In genomic region chr12:116818948-116819832, GRCh38 we compare ENCODE assay signal across 1 cellular context.
TF ChIP-seq lines count a peak whose summit lies in the region.

No MANE protein-coding gene starts in this region.

TF ChIP-seq in HepG2, 621 proteins besides CTCF, POLR2A, EP300 and RAD21 (continued from another document and continues in another):
- TF ChIP-seq ARID5B (CRISPR knock-in tag; IDR thresholded peaks at IDR 0.05) = no peak
- peak; percentile 76 for TF ChIP-seq POLR2G (IDR thresholded peaks at IDR 0.05; ENCODE audit: low read depth, low read length)
- peak; percentile 81; the same call in 1 of the 2 replicates for TF ChIP-seq ZHX1 (CRISPR knock-in tag; IDR thresholded peaks at IDR 0.05; ENCODE audit: low read depth)
- no peak for TF ChIP-seq BHLHE40 (IDR thresholded peaks at IDR 0.05; ENCODE audit: low read length)
- TF ChIP-seq ZNF761 (CRISPR knock-in tag; conservative IDR thresholded peaks at IDR 0.05) = peak; percentile 80; the same call in 1 of the 2 replicates
- no peak for TF ChIP-seq TBP (CRISPR knock-in tag; IDR thresholded peaks at IDR 0.05)
- TF ChIP-seq RNF2 (conservative IDR thresholded peaks at IDR 0.05; ENCODE audit: low read depth) = peak; percentile 53; the same call in 1 of the 2 replicates
- TF ChIP-seq ATF3 (CRISPR knock-in tag; IDR thresholded peaks at IDR 0.05) = peak; percentile 87
- TF ChIP-seq ZNF143 (CRISPR knock-in tag; IDR thresholded peaks at IDR 0.05) = no peak
- TF ChIP-seq NR2C2 (CRISPR knock-in tag; IDR thresholded peaks at IDR 0.05; ENCODE audit: borderline replicate concordance) = peak; percentile 40; the same call in 1 of the 2 replicates
- no peak for TF ChIP-seq ZC3H4 (CRISPR knock-in tag; IDR thresholded peaks at IDR 0.05; ENCODE audit: borderline replicate concordance)
- peak; percentile 55; the same call in 1 of the 2 replicates for TF ChIP-seq ZBTB25 (CRISPR knock-in tag; IDR thresholded peaks at IDR 0.05)
- no peak for TF ChIP-seq ETS1 (CRISPR knock-in tag; IDR thresholded peaks at IDR 0.05)
- peak; percentile 55; the same call in 1 of the 2 replicates for TF ChIP-seq ZNF547 (CRISPR knock-in tag; IDR thresholded peaks at IDR 0.05)
- peak; percentile 92 for TF ChIP-seq ZHX2 (IDR thresholded peaks at IDR 0.05; ENCODE audit: low read depth)
- no peak for TF ChIP-seq ZHX2 (CRISPR knock-in tag; IDR thresholded peaks at IDR 0.05; ENCODE audit: borderline replicate concordance)
- 0 out of 2 replicates have a peak, but pooled peaks have one; percentile 33 for TF ChIP-seq MEIS1 (CRISPR knock-in tag; IDR thresholded peaks at IDR 0.05; ENCODE audit: borderline replicate concordance)
- peak; percentile 19 for TF ChIP-seq HNRNPK (IDR thresholded peaks at IDR 0.05; ENCODE audit: low read depth, low read length, poor library complexity, severe bottlenecking)
- TF ChIP-seq ZNF34 (CRISPR knock-in tag; IDR thresholded peaks at IDR 0.05; ENCODE audit: borderline replicate concordance) = 0 out of 2 replicates have a peak, but pooled peaks have one; percentile 56
- no peak for TF ChIP-seq ATRX (CRISPR knock-in tag; IDR thresholded peaks at IDR 0.05; ENCODE audit: borderline replicate concordance)
- no peak for TF ChIP-seq JDP2 (CRISPR knock-in tag; IDR thresholded peaks at IDR 0.05; ENCODE audit: borderline replicate concordance)
- no peak for TF ChIP-seq ZNF264 (CRISPR knock-in tag; IDR thresholded peaks at IDR 0.05)
- no peak for TF ChIP-seq ZNF691 (CRISPR knock-in tag; IDR thresholded peaks at IDR 0.05; ENCODE audit: borderline replicate concordance, low read depth)
- TF ChIP-seq CEBPG (CRISPR knock-in tag; IDR thresholded peaks at IDR 0.05) = 0 out of 2 replicates have a peak, but pooled peaks have one; percentile 2
- TF ChIP-seq MAX (IDR thresholded peaks at IDR 0.05) = peak; percentile 41; the same call in 1 of the 2 replicates
- TF ChIP-seq ZFP36 (IDR thresholded peaks at IDR 0.05; ENCODE audit: borderline replicate concordance, low read depth, low read length, partially characterized antibody) = no peak
- TF ChIP-seq ZNF362 (CRISPR knock-in tag; IDR thresholded peaks at IDR 0.05; ENCODE audit: borderline replicate concordance) = no peak
- peak in 1 of 2 experiments; percentile 25; a peak in 1 of 4 replicates for TF ChIP-seq HMGXB4 (CRISPR knock-in tag; IDR thresholded peaks at IDR 0.05; ENCODE audit: borderline replicate concordance in 1 of 2, low read depth in 1 of 2)
- TF ChIP-seq IRF9 (CRISPR knock-in tag; IDR thresholded peaks at IDR 0.05; ENCODE audit: borderline replicate concordance) = peak; percentile 70; the same call in 1 of the 2 replicates
- 0 out of 2 replicates have a peak, but pooled peaks have one; percentile 11 for TF ChIP-seq ZBTB38 (CRISPR knock-in tag; IDR thresholded peaks at IDR 0.05)
- TF ChIP-seq ZFX (CRISPR knock-in tag; IDR thresholded peaks at IDR 0.05; ENCODE audit: low read depth) = peak; percentile 88
- 0 out of 2 replicates have a peak, but pooled peaks have one; percentile 48 for TF ChIP-seq ZSCAN29 (CRISPR knock-in tag; conservative IDR thresholded peaks at IDR 0.05)
